9 cellular contexts compared by ENCODE assay signal in the genomic region with DNA sequence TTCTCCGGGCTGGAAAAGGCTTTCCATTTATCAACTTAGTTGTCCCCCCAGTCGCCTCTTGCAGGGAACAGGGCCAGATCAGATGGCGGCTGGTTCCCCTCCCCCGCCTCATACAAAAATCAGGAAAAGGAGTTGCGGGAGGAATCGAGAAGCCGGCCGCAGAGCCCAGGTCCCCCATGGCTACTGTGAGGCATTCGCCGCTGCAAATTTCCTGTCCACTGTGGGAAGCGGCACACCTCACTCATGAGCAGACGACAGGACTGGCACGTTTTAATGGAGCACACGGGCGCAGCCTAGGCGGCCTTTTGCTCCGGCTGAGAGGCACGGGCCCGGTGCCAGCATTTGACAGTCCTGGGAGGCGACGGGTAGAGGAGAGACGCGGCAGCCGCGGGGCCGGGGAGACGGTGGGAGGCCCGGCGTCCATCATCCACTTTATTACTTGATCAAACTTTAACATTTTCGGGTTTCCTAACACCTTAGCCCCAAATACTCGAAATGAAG. TPM values are rescaled to one million over a fixed set of nuclear protein-coding genes. Genes with fewer than 3 reads are reported as not detected.
DNase-seq lines count a peak whose midpoint lies in the region; ATAC-seq, FAIRE-seq and TF ChIP-seq lines count a peak whose summit lies in the region.
"Had no signal": no experiment of that assay in that cellular context is flagged by ENCODE, and none has a peak within 500 bp of the region (broad histone marks: within the 10 kb centered on the region; RNA-seq: fewer than 3 reads in every experiment).

No MANE protein-coding gene starts in this region.

- H4K91ac ChIP-seq in mesenchymal stem cell (ENCODE audit: low read length), result no peak overlapping the region

- H3K4me2 ChIP-seq in astrocyte (ENCODE audit: low read length) (peak overlapping the region; percentile 74), mesenchymal stem cell (ENCODE audit: low read length, poor library complexity, severe bottlenecking) (peak overlapping the region; percentile 97)

- H3K27me3 Mint-ChIP-seq in astrocyte (ENCODE audit: low read depth, unreplicated experiment), result peaks cover 46% of the 10 kb centered on the region

- no peak overlapping the region for H3K23ac ChIP-seq in mesenchymal stem cell (ENCODE audit: low read length in 2 of 2)

- H3K79me1 ChIP-seq in mesenchymal stem cell (replicated peaks; ENCODE audit: low read length, poor library complexity, severe bottlenecking), result no peaks in the 10 kb centered on the region

- H3K14ac ChIP-seq in mesenchymal stem cell (ENCODE audit: low read length in 2 of 2), result no peak overlapping the region

- no peak for ATAC-seq in HG03139 (IDR thresholded peaks at IDR 0.05; ENCODE audit: unreplicated experiment)

- DNase-seq in DMS153 (lab: John Stamatoyannopoulos, UW), result peak; percentile 36
- DNase-seq in NCI-H1417 treated with DMSO at 0.1 percent for 48 hours (lab: John Stamatoyannopoulos, UW), result peak; percentile 23
- DNase-seq in astrocyte (ENCODE audit: low read depth), result no peak
- DNase-seq in mesenchymal stem cell, result no peak
- no peak for DNase-seq in NAMALWA (ENCODE audit: low spot score)
- DNase-seq in GM20000 (ENCODE audit: low spot score), result no peak
- DNase-seq in GM12891 (ENCODE audit: insufficient read length, low spot score), result no peak

- peak overlapping the region; percentile 87 for H3K4me3 Mint-ChIP-seq in astrocyte (ENCODE audit: unreplicated experiment)

- H4K20me1 ChIP-seq in astrocyte (ENCODE audit: insufficient read depth, low read length), result no peaks in the 10 kb centered on the region

- H3K4ac ChIP-seq in mesenchymal stem cell (ENCODE audit: low read depth in 1 of 2, low read length in 2 of 2), result no peak overlapping the region

- TF ChIP-seq POLR2A in GM12891 (IDR thresholded peaks at IDR 0.05; ENCODE audit: low read depth, low read length), result no peak

- H3K18ac ChIP-seq in mesenchymal stem cell (ENCODE audit: low read depth in 1 of 2, low read length in 2 of 2), result no peak overlapping the region

- no peak overlapping the region for H3K9ac ChIP-seq in astrocyte (ENCODE audit: low read length)
- no peak overlapping the region for H3K9ac ChIP-seq in mesenchymal stem cell (ENCODE audit: low read length)

- no peak overlapping the region for H2BK15ac ChIP-seq in mesenchymal stem cell (ENCODE audit: low read depth, poor library complexity, severe bottlenecking)

- peak overlapping the region; percentile 75 for H3K27ac Mint-ChIP-seq in astrocyte (ENCODE audit: unreplicated experiment)

- peaks cover 4% of the 10 kb centered on the region for H3K9me3 ChIP-seq in astrocyte (ENCODE audit: insufficient read depth, low read depth, low read length)
- H3K9me3 ChIP-seq in mesenchymal stem cell (ENCODE audit: control insufficient read depth, low read length), result no peaks in the 10 kb centered on the region

- H2BK120ac ChIP-seq in mesenchymal stem cell (ENCODE audit: low read depth, low read length), result no peak overlapping the region

- H3K27ac ChIP-seq in astrocyte (ENCODE audit: low read depth, low read length), result no peak overlapping the region
- no peak overlapping the region for H3K27ac ChIP-seq in mesenchymal stem cell (ENCODE audit: low read length, poor library complexity, severe bottlenecking)
- H3K27ac ChIP-seq: HL-60 had no signal

- H2AFZ ChIP-seq in astrocyte (ENCODE audit: low read depth, low read length) (peak overlapping the region; percentile 29), mesenchymal stem cell (ENCODE audit: low read depth, low read length) (no peak overlapping the region)

- no peaks in the 10 kb centered on the region for H3K79me2 ChIP-seq in astrocyte (ENCODE audit: insufficient read depth, low read length)

- H3K36me3 ChIP-seq in astrocyte (ENCODE audit: insufficient read depth, low read length) (no peaks in the 10 kb centered on the region), mesenchymal stem cell (ENCODE audit: control insufficient read depth in 1 of 2, insufficient read depth in 2 of 2, low read depth in 1 of 2, low read length in 2 of 2) (no peaks in the 10 kb centered on the region)

- H3K27me3 ChIP-seq in astrocyte (ENCODE audit: insufficient read depth, low read length) (peaks cover 38% of the 10 kb centered on the region), mesenchymal stem cell (ENCODE audit: control insufficient read depth in 1 of 2, insufficient read depth in 1 of 2, low read length in 2 of 2) (peaks cover 44 to 87% of the 10 kb centered on the region in 2 experiments)

- WGBS in mesenchymal stem cell, result 9% methylated on average over 26 of the region's 31 CpGs

- H2BK5ac ChIP-seq in mesenchymal stem cell (ENCODE audit: low read depth, low read length, poor library complexity, severe bottlenecking), result no peak overlapping the region

- H3K4me3 ChIP-seq in astrocyte (ENCODE audit: insufficient read depth, low read depth, low read length) (peak overlapping the region; percentile 47), mesenchymal stem cell (ENCODE audit: insufficient read depth in 1 of 2, low read depth in 1 of 2, low read length in 2 of 2) (peak overlapping the region in 1 of 2 experiments; percentile 58)

- no peaks in the 10 kb centered on the region for H3K36me3 Mint-ChIP-seq in astrocyte (ENCODE audit: low read depth, unreplicated experiment)

- H3K4me1 ChIP-seq in astrocyte (ENCODE audit: insufficient read depth, low read length) (peaks cover 11% of the 10 kb centered on the region), mesenchymal stem cell (ENCODE audit: control insufficient read depth, insufficient read depth, low read depth, low read length) (peaks cover 23% of the 10 kb centered on the region)

- TF ChIP-seq CTCF in astrocyte (IDR thresholded peaks at IDR 0.05; ENCODE audit: insufficient read depth, low read depth, low read length), result no peak
- TF ChIP-seq CTCF in GM20000 (IDR thresholded peaks at IDR 0.05; ENCODE audit: extremely low read depth, missing control alignments), result no peak

- no peak overlapping the region for H4K8ac ChIP-seq in mesenchymal stem cell (ENCODE audit: low read length)

- peaks cover 5% of the 10 kb centered on the region for H3K4me1 Mint-ChIP-seq in astrocyte (ENCODE audit: low read depth, unreplicated experiment)

- no peak overlapping the region for H2AK5ac ChIP-seq in mesenchymal stem cell (ENCODE audit: low read length, severe bottlenecking)

- peaks cover 7% of the 10 kb centered on the region for H3K9me3 Mint-ChIP-seq in astrocyte (ENCODE audit: unreplicated experiment)

- FAIRE-seq in astrocyte (lab: Jason Lieb, UNC), result no peak
- FAIRE-seq in GM12891 (lab: Jason Lieb, UNC), result no peak

- no peak overlapping the region for H2BK12ac ChIP-seq in mesenchymal stem cell (ENCODE audit: low read length in 2 of 2)

TF ChIP-seq in GM12891, 5 proteins besides CTCF, POLR2A, EP300 and RAD21:
- no peak for TF ChIP-seq POU2F2 (IDR thresholded peaks at IDR 0.05; ENCODE audit: low read depth, low read length)
- no peak for TF ChIP-seq PAX5 (IDR thresholded peaks at IDR 0.05; ENCODE audit: insufficient read depth, low read length, severe bottlenecking)
- TF ChIP-seq TAF1 (IDR thresholded peaks at IDR 0.05; ENCODE audit: low read depth, low read length), result no peak
- no peak for TF ChIP-seq POLR2AphosphoS5 (IDR thresholded peaks at IDR 0.05; ENCODE audit: low read depth, low read length)
- no peak for TF ChIP-seq SPI1 (IDR thresholded peaks at IDR 0.05; ENCODE audit: low read depth, low read length)

RNA-seq across cellular contexts. Expression of gene GNG4, which starts 1.1 kb away (rescaled TPM):
- 2.6 and 3.8 TPM in 2 replicates for total RNA-seq in astrocyte
- 0.07 TPM for polyA plus RNA-seq in mesenchymal stem cell (2013, experiment 1 of 2)
- polyA plus RNA-seq in mesenchymal stem cell (2013, experiment 2 of 2), result 0.14 TPM
- 0.21 TPM for polyA plus RNA-seq in GM12891 (2012; ENCODE audit: low read depth, missing spikeins)

Comparison
In these comparisons a context has a peak if more than half of its experiments do, and no peak if none do; other contexts are left out.
1. DNase-seq: peak in DMS153 (single experiment) and NCI-H1417 treated with DMSO at 0.1 percent for 48 hours (single experiment); none in astrocyte (single experiment), mesenchymal stem cell (single experiment), NAMALWA (single experiment), GM20000 (single experiment) and GM12891 (single experiment).